In the genomic region with DNA sequence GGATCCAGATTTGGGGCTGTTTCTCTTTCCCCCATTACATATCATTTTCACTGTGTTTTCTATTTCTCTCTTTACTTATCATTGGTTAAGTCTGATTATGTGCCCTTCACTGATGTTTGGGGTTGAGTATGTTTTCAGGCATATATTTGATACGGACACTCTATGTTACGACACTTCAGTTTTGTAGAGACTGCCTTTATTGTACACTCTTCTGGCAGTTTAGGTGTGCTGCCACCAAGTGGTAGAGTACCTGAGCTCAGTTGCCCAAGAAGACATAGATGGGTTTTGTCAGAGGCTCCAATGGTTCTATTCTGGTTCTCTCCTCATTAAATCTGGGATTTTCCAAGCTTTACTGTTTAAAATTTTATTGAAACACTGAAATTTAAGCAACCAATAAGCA, we compare ENCODE assay signal across 9 cellular contexts.
A peak's percentile ranks its signal among the peaks of the same experiment; 100 is the strongest.
DNase-seq lines count a peak whose midpoint lies in the region; ATAC-seq, FAIRE-seq and TF ChIP-seq lines count a peak whose summit lies in the region.
"Had no signal": no experiment of that assay in that cellular context is flagged by ENCODE, and none has a peak within 500 bp of the region (broad histone marks: within the 10 kb centered on the region; RNA-seq: fewer than 3 reads in every experiment).

No MANE protein-coding gene starts in this region.

- H3K18ac ChIP-seq in IMR-90 (ENCODE audit: low read depth, low read length): no peak overlapping the region

- no peaks in the 10 kb centered on the region for H4K20me1 ChIP-seq in IMR-90 (ENCODE audit: insufficient read depth, low read length)

- H2AK9ac ChIP-seq in IMR-90 (replicated peaks; ENCODE audit: low read depth, low read length, poor library complexity): no peak overlapping the region

- no peaks in the 10 kb centered on the region for H3K4me1 Mint-ChIP-seq in activated naive CD8-positive, alpha-beta T cell treated with anti-CD3 and anti-CD28 coated beads for 36 hours

- peaks cover 5% of the 10 kb centered on the region for H3K9me1 ChIP-seq in IMR-90 (ENCODE audit: insufficient read depth, low read length)

- H3K56ac ChIP-seq in IMR-90 (ENCODE audit: extremely low read depth, insufficient read depth, low read length): no peak overlapping the region

- ATAC-seq in IMR-90 (ENCODE audit: low read depth): no peak
- no peak for ATAC-seq in GM21528 (IDR thresholded peaks at IDR 0.05; ENCODE audit: low FRiP score, unreplicated experiment)

- TF ChIP-seq RAD21 in IMR-90 (IDR thresholded peaks at IDR 0.05; ENCODE audit: low read length): no peak

- TF ChIP-seq CTCF in IMR-90 (conservative IDR thresholded peaks at IDR 0.05; ENCODE audit: low read depth, low read length): 0 out of 2 replicates have a peak, but pooled peaks have one; percentile 25
- peak; percentile 40 for TF ChIP-seq CTCF in kidney (IDR thresholded peaks at IDR 0.05; ENCODE audit: borderline replicate concordance, extremely low read depth, insufficient read depth)

- no peak overlapping the region for H3K14ac ChIP-seq in IMR-90 (replicated peaks; ENCODE audit: low read depth, low read length)

- POLR2A ChIA-PET in IMR-90 (lab: Charles Lee; ENCODE audit: unreplicated experiment): no interaction called here

- no peak overlapping the region for H4K91ac ChIP-seq in IMR-90 (ENCODE audit: insufficient read depth, low read depth, low read length)

- H3K79me1 ChIP-seq in IMR-90 (ENCODE audit: low read depth in 1 of 2, low read length in 2 of 2): no peaks in the 10 kb centered on the region

- H3K4me2 ChIP-seq in IMR-90 (ENCODE audit: low read depth, low read length): no peak overlapping the region

- H3K36me3 ChIP-seq in IMR-90 (ENCODE audit: control insufficient read depth, insufficient read depth, low read length) (no peaks in the 10 kb centered on the region), kidney (ENCODE audit: control insufficient read depth in 1 of 2, insufficient read depth in 2 of 2, low read length in 2 of 2) (no peaks in the 10 kb centered on the region)

- FAIRE-seq in kidney (lab: Jason Lieb, UNC): no peak

- intact Hi-C loops in IMR-90 (cut with micrococcal nuclease): no loop called here
- intact Hi-C loops in kidney (cut with DNase I): no loop called here

- H2BK5ac ChIP-seq in IMR-90 (ENCODE audit: low read depth, low read length, poor library complexity, severe bottlenecking): no peak overlapping the region

- WGBS in IMR-90 (ENCODE audit: extremely low coverage in 2 of 2, insufficient read length in 1 of 2), 2 experiments: 100% methylated on average over 1 of the region's 2 CpGs; no CpG with 5 or more reads in 1 of the 2 experiments

- TF ChIP-seq POLR2A in IMR-90 (IDR thresholded peaks at IDR 0.05; ENCODE audit: low read depth, low read length): no peak

- CTCF ChIA-PET in IMR-90 (lab: Yijun Ruan, JAX): interaction anchor here (0.7 kb wide), 1 partner anchor 11 kb away, joined by 5 read pairs; no protein-coding TSS in a partner anchor

- in situ Hi-C loops in IMR-90 (cut with MboI; ENCODE audit: low sequenced_read_pairs): no loop called here
- in situ Hi-C loops in SK-MEL-5 (cut with HindIII; ENCODE audit: low pct_unique_long_range_greater_than_20kb, low sequenced_read_pairs): no loop called here

- H3K4me3 ChIP-seq in IMR-90 (ENCODE audit: insufficient read depth, low read depth, low read length) (no peak overlapping the region), kidney (ENCODE audit: low read length in 2 of 2) (no peak overlapping the region)

- no TSS peak for BruUV-seq in IMR-90 (replicated peaks; lab: Mats Ljungman, UMichigan)

- H3K23ac ChIP-seq in IMR-90 (ENCODE audit: low read depth, low read length): no peak overlapping the region

- no peak overlapping the region for H2BK15ac ChIP-seq in IMR-90 (ENCODE audit: low read depth, low read length)

- H2AFZ ChIP-seq in IMR-90 (replicated peaks; ENCODE audit: low read length, poor library complexity): no peak overlapping the region

- peaks cover 11% of the 10 kb centered on the region for H3K4me1 ChIP-seq in IMR-90 (ENCODE audit: control insufficient read depth, insufficient read depth, low read length)
- H3K4me1 ChIP-seq in kidney (ENCODE audit: control insufficient read depth in 1 of 2, insufficient read depth in 1 of 2, low read depth in 1 of 2, low read length in 2 of 2): peaks cover 14 to 17% of the 10 kb centered on the region in 2 donors

- H3K9ac ChIP-seq in IMR-90 (ENCODE audit: low read depth, low read length) (no peak overlapping the region), kidney (ENCODE audit: low read length in 2 of 2) (no peak overlapping the region)

- peaks cover 22% of the 10 kb centered on the region for H3K27me3 Mint-ChIP-seq in activated naive CD8-positive, alpha-beta T cell treated with anti-CD3 and anti-CD28 coated beads for 36 hours

- DNase-seq in COLO829 (ENCODE audit: low spot score) (peak; percentile 45), IMR-90 (peak; percentile 25), SK-MEL-5 (ENCODE audit: low read depth, low spot score) (peak; percentile 71), kidney (no peak)
- no peak for DNase-seq in stimulated activated CD4-positive, alpha-beta T cell treated with anti-CD3 and anti-CD28 coated beads, Interleukin-12 subunit alpha, Interleukin-12 subunit beta, amount 100 ng/mL, for 4 hours
- no peak for DNase-seq in activated CD4-positive, alpha-beta T cell treated with anti-CD3 and anti-CD28 coated beads, Interleukin-2, amount 50 U/mL, for 48 hours
- no peak for DNase-seq in activated naive CD8-positive, alpha-beta T cell treated with anti-CD3 and anti-CD28 coated beads for 36 hours
- DNase-seq: activated naive CD8-positive, alpha-beta T cell treated with anti-CD3 and anti-CD28 coated beads, Interleukin-2, amount 10 ng/mL, durations not matched to agents 7 days and 5 days had no signal

- H3K9me3 Mint-ChIP-seq in activated naive CD8-positive, alpha-beta T cell treated with anti-CD3 and anti-CD28 coated beads for 36 hours: no peaks in the 10 kb centered on the region
- H3K9me3 Mint-ChIP-seq: activated naive CD8-positive, alpha-beta T cell treated with anti-CD3 and anti-CD28 coated beads, Interleukin-2, amount 10 ng/mL, durations not matched to agents 7 days and 5 days had no signal

- no peak overlapping the region for H3K27ac Mint-ChIP-seq in activated naive CD8-positive, alpha-beta T cell treated with anti-CD3 and anti-CD28 coated beads for 36 hours
- H3K27ac Mint-ChIP-seq: activated naive CD8-positive, alpha-beta T cell treated with anti-CD3 and anti-CD28 coated beads, Interleukin-2, amount 10 ng/mL, durations not matched to agents 7 days and 5 days had no signal

- no peak overlapping the region for H3K4me3 Mint-ChIP-seq in activated naive CD8-positive, alpha-beta T cell treated with anti-CD3 and anti-CD28 coated beads for 36 hours
- H3K4me3 Mint-ChIP-seq: activated naive CD8-positive, alpha-beta T cell treated with anti-CD3 and anti-CD28 coated beads, Interleukin-2, amount 10 ng/mL, durations not matched to agents 7 days and 5 days had no signal

- H3K9me3 ChIP-seq in IMR-90 (ENCODE audit: control insufficient read depth, insufficient read depth, low read length): no peaks in the 10 kb centered on the region
- H3K9me3 ChIP-seq in kidney (ENCODE audit: control insufficient read depth in 1 of 2, low read length in 2 of 2): no peaks in the 10 kb centered on the region

- H3K27me3 ChIP-seq in IMR-90 (ENCODE audit: control insufficient read depth, insufficient read depth, low read length): no peaks in the 10 kb centered on the region

- no peak overlapping the region for H2BK20ac ChIP-seq in IMR-90 (ENCODE audit: low read depth, low read length)

- H3K36me3 Mint-ChIP-seq in activated naive CD8-positive, alpha-beta T cell treated with anti-CD3 and anti-CD28 coated beads for 36 hours: no peaks in the 10 kb centered on the region
- H3K36me3 Mint-ChIP-seq: activated naive CD8-positive, alpha-beta T cell treated with anti-CD3 and anti-CD28 coated beads, Interleukin-2, amount 10 ng/mL, durations not matched to agents 7 days and 5 days had no signal

- H2BK120ac ChIP-seq in IMR-90 (ENCODE audit: low read depth, low read length): no peak overlapping the region

- H4K8ac ChIP-seq in IMR-90 (ENCODE audit: low read depth in 2 of 2, low read length in 2 of 2): no peak overlapping the region

- no peak overlapping the region for H3K4ac ChIP-seq in IMR-90 (ENCODE audit: low read depth, low read length)

- no peak overlapping the region for H2AK5ac ChIP-seq in IMR-90 (ENCODE audit: low read depth, low read length)

- dilution Hi-C loops in IMR-90 (cut with HindIII; ENCODE audit: low sequenced_read_pairs, unreplicated experiment): no loop called here

- H3K27ac ChIP-seq in IMR-90 (ENCODE audit: insufficient read depth, low read length): no peak overlapping the region
- peak overlapping the region in 1 of 2 donors; percentile 21 for H3K27ac ChIP-seq in kidney (ENCODE audit: low read depth in 2 of 2, low read length in 2 of 2)

- no peak overlapping the region for H4K5ac ChIP-seq in IMR-90 (ENCODE audit: low read depth, low read length)

TF ChIP-seq in IMR-90, 13 proteins besides CTCF, POLR2A, EP300 and RAD21:
- TF ChIP-seq SMC3 (IDR thresholded peaks at IDR 0.05; ENCODE audit: low read depth, low read length) (peak; percentile 18; the same call in 1 of the 2 replicates), CEBPB (IDR thresholded peaks at IDR 0.05; ENCODE audit: low read depth, low read length) (0 out of 2 replicates have a peak, but pooled peaks have one; percentile 10), MAFK (IDR thresholded peaks at IDR 0.05; ENCODE audit: low read depth, low read length) (no peak)

Comparison
In these comparisons a context has a peak if more than half of its experiments do, and no peak if none do; other contexts are left out.
1. DNase-seq: peak in COLO829 (single experiment), IMR-90 (single experiment) and SK-MEL-5 (single experiment); none in kidney (single experiment), stimulated activated CD4-positive, alpha-beta T cell treated with anti-CD3 and anti-CD28 coated beads, Interleukin-12 subunit alpha, Interleukin-12 subunit beta, amount 100 ng/mL, for 4 hours (single experiment), activated CD4-positive, alpha-beta T cell treated with anti-CD3 and anti-CD28 coated beads, Interleukin-2, amount 50 U/mL, for 48 hours (0 of 2) and activated naive CD8-positive, alpha-beta T cell treated with anti-CD3 and anti-CD28 coated beads for 36 hours (single experiment).